In genomic region chr19:11580665-11581418, GRCh38 we compare ENCODE assay signal across 12 cellular contexts. TPM values are rescaled to one million over a fixed set of nuclear protein-coding genes. Genes with fewer than 3 reads are reported as not detected.
DNase-seq lines count a peak whose midpoint lies in the region; ATAC-seq and TF ChIP-seq lines count a peak whose summit lies in the region.
"Had no signal": no experiment of that assay in that cellular context is flagged by ENCODE, and none has a peak within 500 bp of the region (broad histone marks: within the 10 kb centered on the region; RNA-seq: fewer than 3 reads in every experiment).

No MANE protein-coding gene starts in this region.

- H3K4me3 ChIP-seq in epithelial cell of esophagus (ENCODE audit: low read length) = no peak overlapping the region
- H3K4me3 ChIP-seq: adrenal gland had no signal

- no peaks in the 10 kb centered on the region for H3K27me3 Mint-ChIP-seq in activated CD4-positive, alpha-beta T cell treated with anti-CD3 and anti-CD28 coated beads, Interleukin-2, amount 10 ng/mL, durations not matched to agents 7 days and 5 days
- no peaks in the 10 kb centered on the region for H3K27me3 Mint-ChIP-seq in stimulated activated memory B cell treated with anti-CD40 and anti-IgM and Interleukin-4, amounts not matched to agents 10 μg/mL and 1 μg/mL and 100 μg/mL, for 72 hours

- H3K4me3 Mint-ChIP-seq in activated CD4-positive, alpha-beta T cell treated with anti-CD3 and anti-CD28 coated beads, Interleukin-2, amount 10 ng/mL, durations not matched to agents 7 days and 5 days = peak overlapping the region; percentile 51
- peak overlapping the region; percentile 58 for H3K4me3 Mint-ChIP-seq in stimulated activated memory B cell treated with anti-CD40 and anti-IgM and Interleukin-4, amounts not matched to agents 10 μg/mL and 1 μg/mL and 100 μg/mL, for 72 hours

- H3K27ac Mint-ChIP-seq in activated CD4-positive, alpha-beta T cell treated with anti-CD3 and anti-CD28 coated beads, Interleukin-2, amount 10 ng/mL, durations not matched to agents 7 days and 5 days = peak overlapping the region; percentile 99
- peak overlapping the region; percentile 83 for H3K27ac Mint-ChIP-seq in stimulated activated memory B cell treated with anti-CD40 and anti-IgM and Interleukin-4, amounts not matched to agents 10 μg/mL and 1 μg/mL and 100 μg/mL, for 72 hours

- H3K4me1 Mint-ChIP-seq in activated CD4-positive, alpha-beta T cell treated with anti-CD3 and anti-CD28 coated beads, Interleukin-2, amount 10 ng/mL, durations not matched to agents 7 days and 5 days = peaks cover 35% of the 10 kb centered on the region
- peaks cover 66% of the 10 kb centered on the region for H3K4me1 Mint-ChIP-seq in stimulated activated memory B cell treated with anti-CD40 and anti-IgM and Interleukin-4, amounts not matched to agents 10 μg/mL and 1 μg/mL and 100 μg/mL, for 72 hours

- no peak for ATAC-seq in stimulated activated memory B cell treated with anti-CD40 and anti-IgM and Interleukin-4, amounts not matched to agents 10 μg/mL and 1 μg/mL and 100 μg/mL, for 72 hours
- no peak for ATAC-seq in HG03571 (IDR thresholded peaks at IDR 0.05; ENCODE audit: unreplicated experiment)

- no peak for TF ChIP-seq CTCF in epithelial cell of esophagus (IDR thresholded peaks at IDR 0.05; ENCODE audit: insufficient read depth, low read depth, low read length, missing control alignments)

- CTCF ChIA-PET in activated CD4-positive, alpha-beta T cell treated with anti-CD3 and anti-CD28 coated beads, Interleukin-2, amount 10 ng/mL, durations not matched to agents 7 days and 5 days (lab: Charles Lee) = interaction anchor here (0.6 to 2.8 kb wide), 11 partner anchors 13 to 157 kb away, joined by 3 to 8 read pairs (median 3); partner anchors contain the start of genes CNN1 and ELOF1

- POLR2A ChIA-PET in activated CD4-positive, alpha-beta T cell treated with anti-CD3 and anti-CD28 coated beads, Interleukin-2, amount 10 ng/mL, durations not matched to agents 7 days and 5 days (lab: Charles Lee) = interaction anchor here (1.3 kb wide), 1 partner anchor 200 kb away, joined by 5 read pairs; no protein-coding TSS in a partner anchor

- DNase-seq in activated CD4-positive, alpha-beta T cell treated with anti-CD3 and anti-CD28 coated beads, Interleukin-2, amount 10 ng/mL, durations not matched to agents 7 days and 5 days = no peak
- no peak for DNase-seq in activated CD4-positive, alpha-beta T cell treated with anti-CD3 and anti-CD28 coated beads, Interleukin-2, amount 50 U/mL, for 48 hours
- DNase-seq in RPMI7951 (ENCODE audit: low read depth) = peak; percentile 10
- DNase-seq in epithelial cell of esophagus (ENCODE audit: low read depth) = peak; percentile 59
- no peak for DNase-seq in NCI-H187 (lab: John Stamatoyannopoulos, UW)
- DNase-seq in activated gamma-delta T cell treated with Interleukin-2 at 50 U/mL for 16 hours = no peak
- DNase-seq: Kasumi-1, NCI-H526, T1000 had no signal

- H3K36me3 Mint-ChIP-seq in activated CD4-positive, alpha-beta T cell treated with anti-CD3 and anti-CD28 coated beads, Interleukin-2, amount 10 ng/mL, durations not matched to agents 7 days and 5 days (ENCODE audit: low read depth) = peaks cover 2% of the 10 kb centered on the region
- H3K36me3 Mint-ChIP-seq in stimulated activated memory B cell treated with anti-CD40 and anti-IgM and Interleukin-4, amounts not matched to agents 10 μg/mL and 1 μg/mL and 100 μg/mL, for 72 hours = peaks cover 23% of the 10 kb centered on the region

- H3K9me3 Mint-ChIP-seq in activated CD4-positive, alpha-beta T cell treated with anti-CD3 and anti-CD28 coated beads, Interleukin-2, amount 10 ng/mL, durations not matched to agents 7 days and 5 days = no peaks in the 10 kb centered on the region
- H3K9me3 Mint-ChIP-seq in stimulated activated memory B cell treated with anti-CD40 and anti-IgM and Interleukin-4, amounts not matched to agents 10 μg/mL and 1 μg/mL and 100 μg/mL, for 72 hours = no peaks in the 10 kb centered on the region

RNA-seq across cellular contexts. Expression of gene ACP5, which starts 3.4 kb away (rescaled TPM):
- total RNA-seq in activated CD4-positive, alpha-beta T cell treated with anti-CD3 and anti-CD28 coated beads, Interleukin-2, amount 10 ng/mL, durations not matched to agents 7 days and 5 days = 10 to 100 TPM; 27.5 to 33.9 TPM
- 1.7 and 2.1 TPM in 2 replicates for total RNA-seq in RPMI7951 (2014; rRNA removed; shearing (Covaris generic))

RNA-seq across cellular contexts. Expression of gene ZNF627, which starts 16.4 kb away (rescaled TPM):
- 1 to 10 TPM; 4.6 to 4.7 TPM for total RNA-seq in activated CD4-positive, alpha-beta T cell treated with anti-CD3 and anti-CD28 coated beads, Interleukin-2, amount 10 ng/mL, durations not matched to agents 7 days and 5 days
- total RNA-seq in RPMI7951 (2014; rRNA removed; shearing (Covaris generic)) = 16.6 and 17.3 TPM in 2 replicates

RNA-seq across cellular contexts. Expression of gene ELOF1, which starts 21.8 kb away (rescaled TPM):
- total RNA-seq in activated CD4-positive, alpha-beta T cell treated with anti-CD3 and anti-CD28 coated beads, Interleukin-2, amount 10 ng/mL, durations not matched to agents 7 days and 5 days = 10 to 100 TPM; 52.2 to 53.9 TPM
- total RNA-seq in RPMI7951 (2014; rRNA removed; shearing (Covaris generic)) = 62.6 and 108 TPM in 2 replicates

RNA-seq across cellular contexts. Expression of gene CNN1, which starts 42.2 kb away (rescaled TPM):
- total RNA-seq in activated CD4-positive, alpha-beta T cell treated with anti-CD3 and anti-CD28 coated beads, Interleukin-2, amount 10 ng/mL, durations not matched to agents 7 days and 5 days = not detected
- 0.96 and 3.0 TPM in 2 replicates for total RNA-seq in RPMI7951 (2014; rRNA removed; shearing (Covaris generic))

RNA-seq across cellular contexts. Expression of gene ECSIT, which starts 51.9 kb away (rescaled TPM):
- 10 to 100 TPM; 21.6 to 28.8 TPM for total RNA-seq in activated CD4-positive, alpha-beta T cell treated with anti-CD3 and anti-CD28 coated beads, Interleukin-2, amount 10 ng/mL, durations not matched to agents 7 days and 5 days
- 47.9 and 51.2 TPM in 2 replicates for total RNA-seq in RPMI7951 (2014; rRNA removed; shearing (Covaris generic))

Comparison
In these comparisons a context has a peak if more than half of its experiments do, and no peak if none do; other contexts are left out.
1. DNase-seq: peak in RPMI7951 (single experiment) and epithelial cell of esophagus (single experiment); none in activated CD4-positive, alpha-beta T cell treated with anti-CD3 and anti-CD28 coated beads, Interleukin-2, amount 10 ng/mL, durations not matched to agents 7 days and 5 days (single experiment), activated CD4-positive, alpha-beta T cell treated with anti-CD3 and anti-CD28 coated beads, Interleukin-2, amount 50 U/mL, for 48 hours (0 of 2), NCI-H187 (0 of 2) and activated gamma-delta T cell treated with Interleukin-2 at 50 U/mL for 16 hours (single experiment).